ENCODE assay signal across 19 cellular contexts in the genomic region with DNA sequence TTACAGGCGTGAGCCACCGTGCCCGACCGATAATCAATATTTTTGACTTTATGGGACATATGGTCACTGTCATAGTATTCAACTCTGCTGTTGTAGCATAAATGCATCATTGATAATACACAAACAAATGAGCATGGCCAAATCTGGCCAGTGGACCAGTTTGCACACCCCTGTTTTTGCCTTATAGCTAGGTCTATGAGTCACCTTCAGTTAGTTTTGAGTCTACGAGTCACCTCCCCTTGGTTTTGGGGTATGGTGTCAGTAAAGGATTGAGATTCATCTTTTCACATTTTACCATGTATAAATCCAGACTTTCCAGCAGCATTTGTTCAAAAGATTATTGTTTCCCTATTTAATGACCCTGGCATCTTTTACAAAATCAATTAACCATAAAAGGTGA.
A peak's percentile ranks its signal among the peaks of the same experiment; 100 is the strongest.
DNase-seq lines count a peak whose midpoint lies in the region; ATAC-seq, FAIRE-seq and TF ChIP-seq lines count a peak whose summit lies in the region.
"Had no signal": no experiment of that assay in that cellular context is flagged by ENCODE, and none has a peak within 500 bp of the region (broad histone marks: within the 10 kb centered on the region; RNA-seq: fewer than 3 reads in every experiment).

No MANE protein-coding gene starts in this region.

- H3K4me1 ChIP-seq in aorta (ENCODE audit: control insufficient read depth in 1 of 2, insufficient read depth in 2 of 2, low read length in 2 of 2), result no peaks in the 10 kb centered on the region

- 97 to 99% methylated on average over 5 of the region's 5 CpGs for WGBS in aorta, 2 donors

- no peaks in the 10 kb centered on the region for H3K27me3 ChIP-seq in aorta (ENCODE audit: control insufficient read depth in 1 of 2, insufficient read depth in 2 of 2, low read length in 1 of 2)

- FAIRE-seq in HTR-8/SVneo (lab: Jason Lieb, UNC), result peak; percentile 40
- FAIRE-seq: GM12878 had no signal

- intact Hi-C loops in aorta (cut with DNase I), result no loop called here

- TF ChIP-seq CTCF in RWPE1 (conservative IDR thresholded peaks at IDR 0.05; ENCODE audit: low read depth) (no peak), foreskin fibroblast (IDR thresholded peaks at IDR 0.05; ENCODE audit: low read depth, low read length) (no peak)

- ATAC-seq in aorta (ENCODE audit: low FRiP score) (no peak), GM21515 (IDR thresholded peaks at IDR 0.05; ENCODE audit: unreplicated experiment) (no peak)
- ATAC-seq: GM12878 had no signal

- DNase-seq in ELR (ENCODE audit: low read depth), result peak; percentile 47
- DNase-seq in HTR-8/SVneo (ENCODE audit: insufficient read length, low spot score), result no peak
- DNase-seq in RWPE1 (ENCODE audit: low spot score), result peak; percentile 34
- peak; percentile 45 to 64 for DNase-seq in foreskin fibroblast
- DNase-seq in aorta, result no peak
- DNase-seq in LoVo (ENCODE audit: low spot score), result no peak
- DNase-seq: CD4-positive, CD25-positive, alpha-beta regulatory T cell; Karpas-422; NCI-H1092 treated with DMSO at 0.1 percent for 48 hours; NCI-H146; NCI-H2029; NCI-H2171; NCI-H345; NCI-H524; NCI-H774; Right ventricle myocardium superior had no signal

- POLR2A ChIA-PET in RWPE1 (lab: Yijun Ruan, JAX; ENCODE audit: low non-redundant PET), result no interaction called here

- H3K27ac ChIP-seq in RWPE1 (no peak overlapping the region), aorta (ENCODE audit: low read depth in 1 of 2, low read length in 2 of 2) (no peak overlapping the region)
- H3K27ac ChIP-seq: HL-60 had no signal

- CTCF ChIA-PET in RWPE1 (lab: Yijun Ruan, JAX), result interaction anchor here (0.7 kb wide), 1 partner anchor 21 kb away, joined by 3 read pairs; no protein-coding TSS in a partner anchor

- H3K4me3 ChIP-seq in foreskin fibroblast (ENCODE audit: low read depth in 1 of 2, low read length in 2 of 2), result no peak overlapping the region
- H3K4me3 ChIP-seq in aorta (ENCODE audit: low read length in 2 of 2), result no peak overlapping the region
- H3K4me3 ChIP-seq: GM12878 had no signal

- no peaks in the 10 kb centered on the region for H3K9me3 ChIP-seq in aorta (ENCODE audit: control insufficient read depth, low read length)

- no peaks in the 10 kb centered on the region for H3K36me3 ChIP-seq in aorta (ENCODE audit: control insufficient read depth in 1 of 2, insufficient read depth in 2 of 2, low read length in 1 of 2)

Comparison
In these comparisons a context has a peak if more than half of its experiments do, and no peak if none do; other contexts are left out.
1. DNase-seq: peak in ELR (single experiment), RWPE1 (single experiment) and foreskin fibroblast (2 of 2); none in HTR-8/SVneo (single experiment), aorta (0 of 2) and LoVo (single experiment).